ENCODE assay signal across 16 cellular contexts in the genomic region with DNA sequence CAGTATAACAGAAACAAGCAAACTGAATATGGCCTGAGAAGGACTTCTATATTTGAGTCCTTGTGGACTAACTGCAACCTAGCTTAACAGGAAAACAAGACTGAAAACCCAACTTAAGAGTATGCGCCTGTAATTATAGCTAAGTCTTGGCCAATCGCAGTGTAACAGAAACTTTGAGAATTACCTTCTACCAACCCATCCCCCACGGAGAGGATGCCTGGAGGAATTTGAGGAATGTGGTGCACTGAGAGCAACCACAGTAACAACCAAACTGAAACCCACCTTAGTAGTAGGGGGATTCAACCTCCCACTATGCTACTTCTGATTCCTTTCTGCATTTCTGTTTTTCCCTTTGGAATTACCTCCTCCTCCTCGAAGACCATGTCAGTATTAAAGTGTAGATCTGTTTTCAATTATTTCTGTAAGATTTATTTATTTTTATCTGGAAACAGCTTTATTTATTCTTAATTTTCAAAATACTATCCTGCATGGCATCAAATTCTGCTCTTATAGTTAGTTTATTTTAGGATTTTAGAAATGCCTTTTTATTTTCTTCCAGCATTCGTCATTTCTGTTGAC.
"Had no signal": no experiment of that assay in that cellular context is flagged by ENCODE, and none has a peak within 500 bp of the region (broad histone marks: within the 10 kb centered on the region; RNA-seq: fewer than 3 reads in every experiment).

No MANE protein-coding gene starts in this region.

- ATAC-seq: activated CD8-positive, alpha-beta memory T cell treated with anti-CD3 and anti-CD28 coated beads, Interleukin-2, amount 10 ng/mL, durations not matched to agents 7 days and 5 days; activated T-cell treated with anti-CD3 and anti-CD28 coated beads, Interleukin-2, amount 50 U/mL, for 4 hours; left lobe of liver; mucosa of descending colon; natural killer cell; stimulated activated memory B cell treated with anti-CD40 and anti-IgM and Interleukin-4, amounts not matched to agents 10 μg/mL and 1 μg/mL and 100 μg/mL, for 72 hours; T-cell had no signal

- H3K27ac ChIP-seq: cardiac muscle cell had no signal

- H3K27me3 ChIP-seq: cardiac muscle cell had no signal

- H3K9me2 ChIP-seq: SK-N-SH had no signal

- H3K27me3 Mint-ChIP-seq: activated CD4-positive, alpha-beta memory T cell treated with anti-CD3 and anti-CD28 coated beads for 36 hours; activated CD8-positive, alpha-beta memory T cell treated with anti-CD3 and anti-CD28 coated beads, Interleukin-2, amount 10 ng/mL, durations not matched to agents 7 days and 5 days; stimulated activated memory B cell treated with anti-CD40 and anti-IgM and Interleukin-4, amounts not matched to agents 10 μg/mL and 1 μg/mL and 100 μg/mL, for 72 hours; T-cell had no signal

- H3K36me3 ChIP-seq: cardiac muscle cell had no signal

- H3K4me3 Mint-ChIP-seq: activated CD4-positive, alpha-beta memory T cell treated with anti-CD3 and anti-CD28 coated beads for 36 hours; activated CD8-positive, alpha-beta memory T cell treated with anti-CD3 and anti-CD28 coated beads, Interleukin-2, amount 10 ng/mL, durations not matched to agents 7 days and 5 days; activated T-cell treated with anti-CD3 and anti-CD28 coated beads, Interleukin-2, amount 50 U/mL, for 4 hours; natural killer cell; stimulated activated memory B cell treated with anti-CD40 and anti-IgM and Interleukin-4, amounts not matched to agents 10 μg/mL and 1 μg/mL and 100 μg/mL, for 72 hours; T-cell had no signal

- H3K9me3 ChIP-seq: SK-N-SH had no signal

- H3K4me2 ChIP-seq: SK-N-SH had no signal

- DNase-seq: activated CD4-positive, alpha-beta memory T cell treated with anti-CD3 and anti-CD28 coated beads for 36 hours; activated CD4-positive, alpha-beta T cell treated with anti-CD3 and anti-CD28 coated beads for 1 hour; activated CD8-positive, alpha-beta memory T cell treated with anti-CD3 and anti-CD28 coated beads, Interleukin-2, amount 10 ng/mL, durations not matched to agents 7 days and 5 days; activated effector memory CD4-positive, alpha-beta T cell treated with Interleukin-2 at 50 U/mL for 16 hours; activated naive CD4-positive, alpha-beta T cell treated with anti-CD3 and anti-CD28 coated beads, Interleukin-2, amount 50 U/mL, for 16 hours; activated T-cell treated with anti-CD3 and anti-CD28 coated beads, Interleukin-2, amount 50 U/mL, for 4 hours; mucosa of descending colon; natural killer cell; occipital lobe; SK-N-SH; stimulated activated CD4-positive, alpha-beta T cell treated with anti-CD3 and anti-CD28 coated beads, Interleukin-2, amount 100 ng/mL, for 48 hours; T-cell; T1000 had no signal

- H3K4me3 ChIP-seq: cardiac muscle cell, mucosa of descending colon had no signal

- H3K27ac Mint-ChIP-seq: activated CD4-positive, alpha-beta memory T cell treated with anti-CD3 and anti-CD28 coated beads for 36 hours; activated CD8-positive, alpha-beta memory T cell treated with anti-CD3 and anti-CD28 coated beads, Interleukin-2, amount 10 ng/mL, durations not matched to agents 7 days and 5 days; natural killer cell; stimulated activated memory B cell treated with anti-CD40 and anti-IgM and Interleukin-4, amounts not matched to agents 10 μg/mL and 1 μg/mL and 100 μg/mL, for 72 hours; T-cell had no signal

- H3K9me3 Mint-ChIP-seq: activated CD4-positive, alpha-beta memory T cell treated with anti-CD3 and anti-CD28 coated beads for 36 hours; stimulated activated memory B cell treated with anti-CD40 and anti-IgM and Interleukin-4, amounts not matched to agents 10 μg/mL and 1 μg/mL and 100 μg/mL, for 72 hours had no signal

- H3K4me1 Mint-ChIP-seq: activated CD8-positive, alpha-beta memory T cell treated with anti-CD3 and anti-CD28 coated beads, Interleukin-2, amount 10 ng/mL, durations not matched to agents 7 days and 5 days; natural killer cell; stimulated activated memory B cell treated with anti-CD40 and anti-IgM and Interleukin-4, amounts not matched to agents 10 μg/mL and 1 μg/mL and 100 μg/mL, for 72 hours; T-cell had no signal

- H3K36me3 Mint-ChIP-seq: activated CD4-positive, alpha-beta memory T cell treated with anti-CD3 and anti-CD28 coated beads for 36 hours; activated CD8-positive, alpha-beta memory T cell treated with anti-CD3 and anti-CD28 coated beads, Interleukin-2, amount 10 ng/mL, durations not matched to agents 7 days and 5 days; natural killer cell; stimulated activated memory B cell treated with anti-CD40 and anti-IgM and Interleukin-4, amounts not matched to agents 10 μg/mL and 1 μg/mL and 100 μg/mL, for 72 hours; T-cell had no signal
